ENCODE assay signal across 8 cellular contexts in the genomic region with DNA sequence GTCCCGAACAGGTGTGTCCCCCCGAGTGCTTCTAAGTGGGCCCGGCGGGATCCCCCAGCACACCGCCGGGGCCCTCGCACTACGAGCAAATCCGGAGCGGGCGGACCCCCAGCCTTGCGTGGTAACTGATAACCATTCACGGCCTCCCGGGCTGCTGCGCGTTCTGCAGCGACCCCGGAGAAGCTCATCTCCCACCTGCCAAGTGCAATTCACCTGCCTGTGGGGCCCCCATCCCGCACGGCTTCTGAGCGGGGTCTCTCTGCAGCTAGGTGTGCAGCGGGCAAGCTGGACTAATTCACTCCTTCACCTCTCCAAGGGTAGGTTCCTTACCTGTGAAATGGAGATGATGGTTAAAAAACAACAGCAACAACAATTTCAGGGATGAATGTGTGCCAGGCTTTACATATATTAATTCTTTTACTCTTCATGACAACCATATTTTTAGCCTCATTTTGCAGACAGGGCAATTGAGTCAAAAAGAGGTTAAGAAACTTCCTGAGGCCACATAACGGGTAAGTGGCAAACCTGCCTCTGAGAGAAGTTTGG. TPM values are rescaled to one million over a fixed set of nuclear protein-coding genes. Genes with fewer than 3 reads are reported as not detected.
DNase-seq lines count a peak whose midpoint lies in the region; ATAC-seq and TF ChIP-seq lines count a peak whose summit lies in the region.

No MANE protein-coding gene starts in this region.

- in situ Hi-C loops in GM23248 (cut with MboI): no loop called here

- H3K9me3 ChIP-seq in AG04450 (ENCODE audit: control insufficient read depth, insufficient read depth, low read length): no peaks in the 10 kb centered on the region
- no peaks in the 10 kb centered on the region for H3K9me3 ChIP-seq in GM23248 (ENCODE audit: low read depth)
- no peaks in the 10 kb centered on the region for H3K9me3 ChIP-seq in SK-N-MC (ENCODE audit: low read depth, low read length)
- no peaks in the 10 kb centered on the region for H3K9me3 ChIP-seq in iPS DF 6.9 (ENCODE audit: control insufficient read depth, insufficient read depth, low read length)

- H3K27me3 ChIP-seq in AG04450 (ENCODE audit: control insufficient read depth, insufficient read depth, low read length) (peaks cover 48% of the 10 kb centered on the region), GM23248 (replicated peaks; ENCODE audit: insufficient read depth) (no peaks in the 10 kb centered on the region), iPS DF 6.9 (ENCODE audit: control insufficient read depth, insufficient read depth, low read length) (no peaks in the 10 kb centered on the region)

- peak overlapping the region; percentile 55 for H3K4me3 ChIP-seq in AG04450 (ENCODE audit: low read depth, low read length)
- H3K4me3 ChIP-seq in GM23248: peak overlapping the region; percentile 80
- peak overlapping the region; percentile 79 for H3K4me3 ChIP-seq in SK-N-MC
- H3K4me3 ChIP-seq in iPS DF 6.9 (ENCODE audit: low read length): peak overlapping the region; percentile 63; the same call in 1 of the 2 replicates

- H3K36me3 ChIP-seq in GM23248 (ENCODE audit: low read depth): no peaks in the 10 kb centered on the region
- H3K36me3 ChIP-seq in SK-N-MC (ENCODE audit: insufficient read depth, low read length): no peaks in the 10 kb centered on the region
- peaks cover 27% of the 10 kb centered on the region for H3K36me3 ChIP-seq in iPS DF 6.9 (ENCODE audit: control insufficient read depth, insufficient read depth, low read length)

- no peak for DNase-seq in AG04450 (ENCODE audit: low read depth, low spot score)
- DNase-seq in GM23248: no peak
- no peak for DNase-seq in SK-N-MC (ENCODE audit: low read depth, low spot score)
- DNase-seq in iPS DF 6.9 (ENCODE audit: low read depth, low spot score): no peak
- peak; percentile 17 for DNase-seq in stimulated activated naive CD8-positive, alpha-beta T cell treated with anti-CD3 and anti-CD28 coated beads, Interleukin-15, Interleukin-2, amounts not matched to agents 100 U/mL and 50 U/mL, for 24 hours
- DNase-seq in sciatic nerve (ENCODE audit: low spot score): no peak
- DNase-seq in NCI-H524 treated with DMSO at 0.1 percent for 48 hours (lab: John Stamatoyannopoulos, UW): no peak

- ATAC-seq in stimulated activated naive CD8-positive, alpha-beta T cell treated with anti-CD3 and anti-CD28 coated beads, Interleukin-15, Interleukin-2, amounts not matched to agents 100 U/mL and 50 U/mL, for 24 hours: no peak
- no peak for ATAC-seq in GM19324 (IDR thresholded peaks at IDR 0.05; ENCODE audit: low FRiP score, unreplicated experiment)
- ATAC-seq in sciatic nerve: no peak

- H3K9ac ChIP-seq in GM23248 (peak overlapping the region; percentile 75), SK-N-MC (ENCODE audit: insufficient read length) (peak overlapping the region; percentile 60)

- TF ChIP-seq CTCF in AG04450 (IDR thresholded peaks at IDR 0.05; ENCODE audit: low read depth, low read length): no peak

- H3F3A ChIP-seq in GM23248 (ENCODE audit: insufficient read depth): peaks cover 13% of the 10 kb centered on the region

- no peaks in the 10 kb centered on the region for H3K9me2 ChIP-seq in GM23248 (ENCODE audit: insufficient read depth)

- 2 to 4% methylated on average over 23 of the region's 23 CpGs for WGBS in GM23248 (ENCODE audit: low coverage in 1 of 2, low lambda C conversion rate in 2 of 2, missing lambda C conversion rate in 2 of 2), 2 experiments
- no CpG with 5 or more reads among the region's 23 CpGs for WGBS in iPS DF 6.9 (ENCODE audit: insufficient coverage, insufficient read length)

- intact Hi-C loops in sciatic nerve (cut with DNase I): no loop called here

- H3K4me2 ChIP-seq in GM23248 (ENCODE audit: unreplicated experiment): peak overlapping the region; percentile 95

- H2AFZ ChIP-seq in GM23248: peak overlapping the region; percentile 89

- peaks cover 38% of the 10 kb centered on the region for H3K4me1 ChIP-seq in GM23248 (ENCODE audit: insufficient read depth)
- peaks cover 5% of the 10 kb centered on the region for H3K4me1 ChIP-seq in iPS DF 6.9 (ENCODE audit: control insufficient read depth, insufficient read depth, low read length)

- no peak overlapping the region for H3K27ac ChIP-seq in AG04450 (ENCODE audit: low read depth, low read length)
- H3K27ac ChIP-seq in GM23248: no peak overlapping the region
- H3K27ac ChIP-seq in SK-N-MC: peak overlapping the region; percentile 61; the same call in 1 of the 2 replicates
- no peak overlapping the region for H3K27ac ChIP-seq in iPS DF 6.9 (ENCODE audit: low read length)

- H3K79me2 ChIP-seq in GM23248 (ENCODE audit: insufficient read depth): peaks cover 50% of the 10 kb centered on the region

- POLR2A ChIA-PET in AG04450 (lab: Yijun Ruan, JAX): no interaction called here

- CTCF ChIA-PET in AG04450 (lab: Charles Lee): no interaction called here

- no peaks in the 10 kb centered on the region for H4K20me1 ChIP-seq in GM23248 (ENCODE audit: insufficient read depth)

RNA-seq across cellular contexts. Expression of a gene that starts 0.6 kb away (rescaled TPM):
- polyA plus RNA-seq in AG04450 (2011; rRNA removed) (0.79 and 0.92 TPM in 2 replicates), GM23248 (2016; fragmentation: Nextera tagmentation; extraction: Ambion mirVana) (32.8 and 33.6 TPM in 2 replicates)
- polyA minus RNA-seq in AG04450 (2011; rRNA and poly(A)+ RNA removed): 1.2 and 1.5 TPM in 2 replicates
- 42.7 and 50.1 TPM in 2 replicates for total RNA-seq in GM23248 (2014; rRNA removed; shearing (Covaris generic))
- total RNA-seq in sciatic nerve: 54.9 TPM
